ENCODE assay signal across 8 cellular contexts in the genomic region with DNA sequence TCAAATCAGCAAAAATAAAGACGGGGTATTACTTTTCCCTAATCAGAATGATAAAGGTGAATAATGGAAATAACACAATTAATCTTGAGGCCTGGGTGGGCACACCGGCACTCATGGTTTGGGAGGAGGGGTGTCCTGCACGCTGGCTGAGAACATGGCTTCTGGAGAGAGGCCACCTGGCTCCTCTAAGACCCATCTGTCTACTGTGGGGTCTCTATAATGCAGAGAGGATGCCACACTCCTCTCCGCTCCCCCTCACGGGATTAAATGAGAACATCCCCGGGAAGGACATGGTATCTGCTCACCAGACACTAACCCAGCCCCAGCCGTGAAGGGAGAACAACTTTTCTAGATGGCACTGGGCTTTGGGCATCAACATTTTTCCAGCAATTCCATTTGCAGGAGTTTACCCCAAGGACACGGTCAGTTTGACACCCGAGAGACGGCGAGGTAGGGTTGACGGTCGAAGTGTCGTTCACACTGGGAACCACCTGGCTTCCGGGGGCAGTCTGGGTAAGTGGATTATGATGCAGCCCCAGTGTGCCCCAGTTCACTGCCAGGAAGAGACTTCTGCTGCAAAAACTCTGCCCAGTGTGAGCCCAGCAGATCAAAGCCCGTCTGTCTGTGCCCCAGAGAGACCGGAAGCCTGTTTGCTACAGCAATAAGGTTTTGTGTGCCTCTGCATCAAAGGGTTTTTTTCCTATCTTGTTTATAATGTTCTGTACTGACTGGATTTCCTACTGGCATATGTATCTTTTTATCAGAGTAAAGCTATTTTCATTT. TPM values are rescaled to one million over a fixed set of nuclear protein-coding genes. Genes with fewer than 3 reads are reported as not detected.
DNase-seq lines count a peak whose midpoint lies in the region; ATAC-seq lines count a peak whose summit lies in the region.

No MANE protein-coding gene starts in this region.

- CTCF ChIA-PET in activated CD8-positive, alpha-beta memory T cell treated with anti-CD3 and anti-CD28 coated beads, Interleukin-2, amount 10 ng/mL, durations not matched to agents 7 days and 5 days (lab: Charles Lee): interaction anchor here (0.6 to 1.9 kb wide), 28 partner anchors 10 to 666 kb away, joined by 3 to 30 read pairs (median 3); a partner anchor contains a TSS

- no peak overlapping the region for H3K4me3 Mint-ChIP-seq in activated CD8-positive, alpha-beta memory T cell treated with anti-CD3 and anti-CD28 coated beads, Interleukin-2, amount 10 ng/mL, durations not matched to agents 7 days and 5 days
- H3K4me3 Mint-ChIP-seq in activated naive CD8-positive, alpha-beta T cell treated with anti-CD3 and anti-CD28 coated beads, Interleukin-2, amount 10 ng/mL, durations not matched to agents 7 days and 5 days: no peak overlapping the region

- DNase-seq in activated CD8-positive, alpha-beta memory T cell treated with anti-CD3 and anti-CD28 coated beads, Interleukin-2, amount 10 ng/mL, durations not matched to agents 7 days and 5 days: no peak
- no peak for DNase-seq in activated CD8-positive, alpha-beta memory T cell treated with anti-CD3 and anti-CD28 coated beads, Interleukin-2, amount 50 U/mL, for 48 hours
- DNase-seq in NCI-H1694 (lab: John Stamatoyannopoulos, UW) (peak; percentile 56), pons (ENCODE audit: low spot score) (peak; percentile 46), OCI-M1 (lab: John Stamatoyannopoulos, UW) (no peak), NCI-H187 (lab: John Stamatoyannopoulos, UW) (no peak)
- peak; percentile 19 for DNase-seq in activated naive CD8-positive, alpha-beta T cell treated with anti-CD3 and anti-CD28 coated beads, Interleukin-2, amount 10 ng/mL, durations not matched to agents 7 days and 5 days

- no peaks in the 10 kb centered on the region for H3K9me3 Mint-ChIP-seq in activated CD8-positive, alpha-beta memory T cell treated with anti-CD3 and anti-CD28 coated beads, Interleukin-2, amount 10 ng/mL, durations not matched to agents 7 days and 5 days (ENCODE audit: low read depth)
- H3K9me3 Mint-ChIP-seq in activated naive CD8-positive, alpha-beta T cell treated with anti-CD3 and anti-CD28 coated beads, Interleukin-2, amount 10 ng/mL, durations not matched to agents 7 days and 5 days: no peaks in the 10 kb centered on the region

- peaks cover 3% of the 10 kb centered on the region for H3K27me3 Mint-ChIP-seq in activated CD8-positive, alpha-beta memory T cell treated with anti-CD3 and anti-CD28 coated beads, Interleukin-2, amount 10 ng/mL, durations not matched to agents 7 days and 5 days
- no peaks in the 10 kb centered on the region for H3K27me3 Mint-ChIP-seq in activated naive CD8-positive, alpha-beta T cell treated with anti-CD3 and anti-CD28 coated beads, Interleukin-2, amount 10 ng/mL, durations not matched to agents 7 days and 5 days

- H3K4me1 Mint-ChIP-seq in activated CD8-positive, alpha-beta memory T cell treated with anti-CD3 and anti-CD28 coated beads, Interleukin-2, amount 10 ng/mL, durations not matched to agents 7 days and 5 days: peaks cover 4% of the 10 kb centered on the region
- no peaks in the 10 kb centered on the region for H3K4me1 Mint-ChIP-seq in activated naive CD8-positive, alpha-beta T cell treated with anti-CD3 and anti-CD28 coated beads, Interleukin-2, amount 10 ng/mL, durations not matched to agents 7 days and 5 days

- ATAC-seq in activated CD8-positive, alpha-beta memory T cell treated with anti-CD3 and anti-CD28 coated beads, Interleukin-2, amount 10 ng/mL, durations not matched to agents 7 days and 5 days: peak; percentile 58
- peak; percentile 55 for ATAC-seq in activated naive CD8-positive, alpha-beta T cell treated with anti-CD3 and anti-CD28 coated beads, Interleukin-2, amount 10 ng/mL, durations not matched to agents 7 days and 5 days (ENCODE audit: low read depth)
- no peak for ATAC-seq in HG03095 (IDR thresholded peaks at IDR 0.05; ENCODE audit: unreplicated experiment)

- no peaks in the 10 kb centered on the region for H3K36me3 Mint-ChIP-seq in activated CD8-positive, alpha-beta memory T cell treated with anti-CD3 and anti-CD28 coated beads, Interleukin-2, amount 10 ng/mL, durations not matched to agents 7 days and 5 days
- no peaks in the 10 kb centered on the region for H3K36me3 Mint-ChIP-seq in activated naive CD8-positive, alpha-beta T cell treated with anti-CD3 and anti-CD28 coated beads, Interleukin-2, amount 10 ng/mL, durations not matched to agents 7 days and 5 days

- POLR2A ChIA-PET in activated naive CD8-positive, alpha-beta T cell treated with anti-CD3 and anti-CD28 coated beads, Interleukin-2, amount 10 ng/mL, durations not matched to agents 7 days and 5 days (lab: Charles Lee): no interaction called here

- no peak overlapping the region for H3K27ac Mint-ChIP-seq in activated CD8-positive, alpha-beta memory T cell treated with anti-CD3 and anti-CD28 coated beads, Interleukin-2, amount 10 ng/mL, durations not matched to agents 7 days and 5 days
- peak overlapping the region; percentile 7 for H3K27ac Mint-ChIP-seq in activated naive CD8-positive, alpha-beta T cell treated with anti-CD3 and anti-CD28 coated beads, Interleukin-2, amount 10 ng/mL, durations not matched to agents 7 days and 5 days

RNA-seq across cellular contexts. Expression of a gene that starts 56.6 kb away (rescaled TPM):
- 10 to 100 TPM; 22.2 to 27.1 TPM for total RNA-seq in activated CD8-positive, alpha-beta memory T cell treated with anti-CD3 and anti-CD28 coated beads, Interleukin-2, amount 10 ng/mL, durations not matched to agents 7 days and 5 days
- 10 to 100 TPM; 26.2 to 26.3 TPM for total RNA-seq in activated naive CD8-positive, alpha-beta T cell treated with anti-CD3 and anti-CD28 coated beads, Interleukin-2, amount 10 ng/mL, durations not matched to agents 7 days and 5 days

Comparison
In these comparisons a context has a peak if more than half of its experiments do, and no peak if none do; other contexts are left out.
1. DNase-seq: peak in NCI-H1694 (single experiment), activated naive CD8-positive, alpha-beta T cell treated with anti-CD3 and anti-CD28 coated beads, Interleukin-2, amount 10 ng/mL, durations not matched to agents 7 days and 5 days (single experiment) and pons (single experiment); none in activated CD8-positive, alpha-beta memory T cell treated with anti-CD3 and anti-CD28 coated beads, Interleukin-2, amount 10 ng/mL, durations not matched to agents 7 days and 5 days (single experiment), activated CD8-positive, alpha-beta memory T cell treated with anti-CD3 and anti-CD28 coated beads, Interleukin-2, amount 50 U/mL, for 48 hours (single experiment), OCI-M1 (single experiment) and NCI-H187 (0 of 2).